ENCODE assay signal across 25 cellular contexts in genomic region chr18:79381811-79382311, GRCh38. TPM values are rescaled to one million over a fixed set of nuclear protein-coding genes. Genes with fewer than 3 reads are reported as not detected.
DNase-seq lines count a peak whose midpoint lies in the region; ATAC-seq, FAIRE-seq and TF ChIP-seq lines count a peak whose summit lies in the region.
"Had no signal": no experiment of that assay in that cellular context is flagged by ENCODE, and none has a peak within 500 bp of the region (broad histone marks: within the 10 kb centered on the region; RNA-seq: fewer than 3 reads in every experiment).

No MANE protein-coding gene starts in this region.

- no peaks in the 10 kb centered on the region for H3K9me3 Mint-ChIP-seq in osteocyte (ENCODE audit: unreplicated experiment)
- peaks cover 0 to 1% (median 0%) of the 10 kb centered on the region in 11 donors for H3K9me3 Mint-ChIP-seq in naive thymus-derived CD4-positive, alpha-beta T cell
- H3K9me3 Mint-ChIP-seq: CD4-positive, CD25-positive, alpha-beta regulatory T cell had no signal

- in situ Hi-C loops in K562 (cut with MboI): loop anchor here (5.0 kb wide), 2 partner anchors 145 to 260 kb away; no protein-coding TSS in a partner anchor

- H2AFZ ChIP-seq in K562 (ENCODE audit: low read depth, low read length): no peak overlapping the region
- H2AFZ ChIP-seq: PC-9 had no signal

- H3K27me3 ChIP-seq in K562 (ENCODE audit: control insufficient read depth in 2 of 2, insufficient read depth in 2 of 2, low read length in 2 of 2): no peaks in the 10 kb centered on the region; a peak in 1 of 5 replicates
- H3K27me3 ChIP-seq in naive thymus-derived CD4-positive, alpha-beta T cell (ENCODE audit: control insufficient read depth in 2 of 2, insufficient read depth in 2 of 2, low read length in 2 of 2): no peaks in the 10 kb centered on the region
- H3K27me3 ChIP-seq: BLaER1 had no signal

- H3K4me3 ChIP-seq in K562: no peak overlapping the region
- no peak overlapping the region for H3K4me3 ChIP-seq in naive thymus-derived CD4-positive, alpha-beta T cell (ENCODE audit: low read length)
- H3K4me3 ChIP-seq: BLaER1, GM12878, PC-9 had no signal

- no peaks in the 10 kb centered on the region for H3K79me2 ChIP-seq in K562 (ENCODE audit: control insufficient read depth, insufficient read depth, low read length)

- TF ChIP-seq EP300 in K562 (IDR thresholded peaks at IDR 0.05; ENCODE audit: low read length): no peak

- H3K9me3 ChIP-seq in K562 (replicated peaks; ENCODE audit: control insufficient read depth, insufficient read depth, low read depth, low read length): no peaks in the 10 kb centered on the region
- H3K9me3 ChIP-seq in naive thymus-derived CD4-positive, alpha-beta T cell (ENCODE audit: control insufficient read depth in 2 of 3, low read length in 3 of 3): no peaks in the 10 kb centered on the region
- H3K9me3 ChIP-seq: BLaER1 had no signal

- H4K20me1 ChIP-seq in K562 (replicated peaks; ENCODE audit: control insufficient read depth, insufficient read depth, low read length): no peaks in the 10 kb centered on the region; the same call in 1 of the 2 replicates

- no peak overlapping the region for H3K9ac ChIP-seq in K562 (ENCODE audit: insufficient read depth in 1 of 2, low read depth in 2 of 2, low read length in 2 of 2)
- H3K9ac ChIP-seq: BLaER1 had no signal

- no peak overlapping the region for H3K4me3 Mint-ChIP-seq in osteocyte (ENCODE audit: unreplicated experiment)
- H3K4me3 Mint-ChIP-seq in naive thymus-derived CD4-positive, alpha-beta T cell: no peak overlapping the region

- peaks cover 10% of the 10 kb centered on the region for H3K36me3 Mint-ChIP-seq in osteocyte (ENCODE audit: unreplicated experiment)
- peaks cover 0 to 9% (median 1%) of the 10 kb centered on the region in 5 donors for H3K36me3 Mint-ChIP-seq in naive thymus-derived CD4-positive, alpha-beta T cell

- no peak for TF ChIP-seq POLR2A in K562 (conservative IDR thresholded peaks at IDR 0.05)

- CTCF ChIA-PET in K562 (lab: Yijun Ruan, JAX; ENCODE audit: low intra/inter-chr PET ratio): interaction anchor here (1.5 to 2.7 kb wide), 4 partner anchors 146 to 263 kb away, joined by 3 to 24 read pairs (median 6); no protein-coding TSS in a partner anchor
- CTCF ChIA-PET in naive thymus-derived CD4-positive, alpha-beta T cell (lab: Charles Lee): interaction anchor here (1.0 to 5.6 kb wide), 8 partner anchors 8 to 263 kb away, joined by 3 to 60 read pairs (median 10); no protein-coding TSS in a partner anchor

- POLR2A ChIA-PET in K562 (lab: Yijun Ruan, JAX): interaction anchor here (1.4 kb wide), 1 partner anchor 9 kb away, joined by 4 read pairs; no protein-coding TSS in a partner anchor
- POLR2A ChIA-PET in naive thymus-derived CD4-positive, alpha-beta T cell (lab: Charles Lee): no interaction called here

- no peaks in the 10 kb centered on the region for H3K27me3 Mint-ChIP-seq in osteocyte (ENCODE audit: unreplicated experiment)
- H3K27me3 Mint-ChIP-seq in naive thymus-derived CD4-positive, alpha-beta T cell: no peaks in the 10 kb centered on the region

- 18% methylated on average over 12 of the region's 16 CpGs for WGBS in K562 (ENCODE audit: insufficient coverage, low coverage, missing lambda C conversion rate)

- no peaks in the 10 kb centered on the region for H3K9me1 ChIP-seq in K562 (ENCODE audit: control insufficient read depth, insufficient read depth, low read length)

- DNase-seq in Right ventricle myocardium inferior (ENCODE audit: missing footprints) (peak; percentile 13), Right ventricle myocardium superior (no peak), K562 (ENCODE audit: extremely low read depth in 1 of 4, low spot score in 3 of 4) (no peak), osteocyte (ENCODE audit: extremely low spot score, unreplicated experiment) (peak; percentile 72), DMS114 treated with DMSO at 0.1 percent for 48 hours (lab: John Stamatoyannopoulos, UW; ENCODE audit: unreplicated experiment) (no peak), D721Med (ENCODE audit: insufficient read length, low spot score) (no peak)
- no peak for DNase-seq in naive thymus-derived CD4-positive, alpha-beta T cell
- DNase-seq: CD4-positive, CD25-positive, alpha-beta regulatory T cell; GOT3; Karpas-422; NCI-H1092; NCI-H1436; NCI-H187 treated with DMSO at 0.1 percent for 48 hours; NCI-H2171 treated with DMSO at 0.1 percent for 48 hours; NCI-H345; NCI-H524; NCI-H748 treated with DMSO at 0.1 percent for 48 hours; PC-9; SHP77 had no signal

- H3K36me3 ChIP-seq in K562 (ENCODE audit: control insufficient read depth, insufficient read depth, low read length): no peaks in the 10 kb centered on the region
- peaks cover 0 to 20% (median 0%) of the 10 kb centered on the region in 3 experiments for H3K36me3 ChIP-seq in naive thymus-derived CD4-positive, alpha-beta T cell (ENCODE audit: control insufficient read depth in 2 of 3, insufficient read depth in 3 of 3, low read length in 3 of 3)

- TF ChIP-seq CTCF in K562 (IDR thresholded peaks at IDR 0.05 in 2 of 3, conservative IDR thresholded peaks at IDR 0.05 in 1 of 3; ENCODE audit: insufficient read depth in 2 of 3, low read depth in 1 of 3, low read length in 3 of 3): no peak
- no peak for TF ChIP-seq CTCF in osteocyte (IDR thresholded peaks at IDR 0.05)
- no peak for TF ChIP-seq CTCF in D721Med (IDR thresholded peaks at IDR 0.05; ENCODE audit: insufficient read depth, missing control alignments)

- intact Hi-C loops in Right ventricle myocardium inferior (cut with DNase I): loop anchor here (1.0 kb wide), 1 partner anchor 262 kb away; no protein-coding TSS in a partner anchor
- intact Hi-C loops in Right ventricle myocardium superior (cut with DNase I): loop anchor here (2.0 kb wide), 2 partner anchors 147 to 263 kb away; no protein-coding TSS in a partner anchor
- intact Hi-C loops in K562 (cut with micrococcal nuclease): loop anchor here (1.0 kb wide), 1 partner anchor 146 kb away; no protein-coding TSS in a partner anchor
- intact Hi-C loops in naive thymus-derived CD4-positive, alpha-beta T cell (cut with micrococcal nuclease): loop anchor here in 1 of 2 donors (1.0 kb wide), 1 partner anchor 12 kb away; no protein-coding TSS in a partner anchor

- H3K4me2 ChIP-seq in K562 (ENCODE audit: insufficient read depth, low read length): no peak overlapping the region
- H3K4me2 ChIP-seq: BLaER1, PC-9 had no signal

- peaks cover 7% of the 10 kb centered on the region for H3K4me1 Mint-ChIP-seq in osteocyte (ENCODE audit: unreplicated experiment)
- peaks cover 4 to 12% (median 9%) of the 10 kb centered on the region in 7 donors for H3K4me1 Mint-ChIP-seq in naive thymus-derived CD4-positive, alpha-beta T cell

- no peak overlapping the region for H3K27ac ChIP-seq in K562 (ENCODE audit: extremely low read depth, low read depth, low read length)
- H3K27ac ChIP-seq in naive thymus-derived CD4-positive, alpha-beta T cell (ENCODE audit: low read depth, low read length): no peak overlapping the region
- H3K27ac ChIP-seq: BLaER1, PC-9 had no signal

- BruUV-seq in K562 (replicated peaks; lab: Mats Ljungman, UMichigan): no TSS peak

- FAIRE-seq in K562 (lab: Jason Lieb, UNC): no peak
- FAIRE-seq in D721Med (lab: Jason Lieb, UNC): no peak
- FAIRE-seq: A204.1, G401.6, GM12878 had no signal

- no peak for TF ChIP-seq RAD21 in K562 (CRISPR knock-in tag; conservative IDR thresholded peaks at IDR 0.05 in 1 of 2, IDR thresholded peaks at IDR 0.05 in 1 of 2)

- no peak for ATAC-seq in Right ventricle myocardium inferior
- no peak for ATAC-seq in Right ventricle myocardium superior (ENCODE audit: poor library complexity)
- ATAC-seq in K562: no peak
- ATAC-seq in naive thymus-derived CD4-positive, alpha-beta T cell: no peak
- ATAC-seq: GM12878, HCT116 had no signal

- peaks cover 0 to 16% of the 10 kb centered on the region in 2 experiments; a peak in 2 of 5 replicates for H3K4me1 ChIP-seq in K562 (replicated peaks in 1 of 2; ENCODE audit: control insufficient read depth in 2 of 2, insufficient read depth in 2 of 2, low read length in 2 of 2)
- peaks cover 6 to 7% of the 10 kb centered on the region in 2 donors for H3K4me1 ChIP-seq in naive thymus-derived CD4-positive, alpha-beta T cell (ENCODE audit: control insufficient read depth in 2 of 2, insufficient read depth in 2 of 2, low read length in 2 of 2)

- no peak overlapping the region for H3K27ac Mint-ChIP-seq in osteocyte (ENCODE audit: unreplicated experiment)
- H3K27ac Mint-ChIP-seq in naive thymus-derived CD4-positive, alpha-beta T cell: peak overlapping the region in 1 of 9 donors; percentile 28
- H3K27ac Mint-ChIP-seq: CD4-positive, CD25-positive, alpha-beta regulatory T cell had no signal

TF ChIP-seq in K562, 482 proteins besides CTCF, POLR2A, EP300 and RAD21:
- TF ChIP-seq POU5F1 (IDR thresholded peaks at IDR 0.05; ENCODE audit: borderline replicate concordance, low read depth, low read length, partially characterized antibody) (no peak), POLR2G (IDR thresholded peaks at IDR 0.05; ENCODE audit: low read depth, low read length) (0 out of 2 replicates have a peak, but pooled peaks have one; percentile 14)

RNA-seq across cellular contexts. Expression of gene NFATC1, which starts 13.9 kb away (rescaled TPM):
- 18.5 TPM for total RNA-seq in Right ventricle myocardium inferior
- 19.8 TPM for total RNA-seq in Right ventricle myocardium superior
- 22.7 and 26.3 TPM in 2 replicates for total RNA-seq in K562 (2011; cell fraction: chromatin; rRNA removed; ENCODE audit: low replicate concordance)
- 11.4 and 14.5 TPM in 2 replicates for total RNA-seq in K562 (2011; cell fraction: nucleolus; rRNA removed)
- 10.2 and 10.4 TPM in 2 replicates for total RNA-seq in K562 (2011; cell fraction: nucleoplasm; rRNA removed)
- 2.5 and 5.3 TPM in 2 replicates for total RNA-seq in K562 (2014; rRNA removed)
- 2.1 and 2.3 TPM in 2 replicates for total RNA-seq in K562 (2014; rRNA removed; fragmentation: Illumina TruSeq; extraction: Trizol)
- 2.2 and 2.8 TPM in 2 replicates for total RNA-seq in K562 (2015; rRNA removed; fragmentation: Illumina TruSeq; extraction: Trizol)
- 13.7 and 16.4 TPM in 2 replicates for total RNA-seq in K562 (2021)
- 1.9 and 2.4 TPM in 2 replicates for polyA plus RNA-seq in K562 (2011; rRNA removed)
- polyA plus RNA-seq in K562 (2011; cell fraction: cytosol; rRNA removed): 2.8 and 3.7 TPM in 2 replicates
- 6.6 and 10.1 TPM in 2 replicates for polyA plus RNA-seq in K562 (2011; cell fraction: nucleus; rRNA removed)
- polyA plus RNA-seq in K562 (2012): 8.3 and 8.6 TPM in 2 replicates
- polyA plus RNA-seq in K562 (2014; fragmentation: Illumina TruSeq; extraction: Trizol): 6.1 and 9.6 TPM in 2 replicates
- polyA plus RNA-seq in K562 (2014; fragmentation: Nextera tagmentation; extraction: Ambion mirVana): 1 to 10 TPM; 1.1 to 1.2 TPM
- 2.6 and 6.3 TPM in 2 replicates for polyA plus RNA-seq in K562 (2014; rRNA removed)
- polyA minus RNA-seq in K562 (2011; rRNA and poly(A)+ RNA removed): 2.5 and 4.0 TPM in 2 replicates
- polyA minus RNA-seq in K562 (2011; cell fraction: cytosol; rRNA and poly(A)+ RNA removed): 7.3 and 13.0 TPM in 2 replicates
- polyA minus RNA-seq in K562 (2011; cell fraction: nucleus; rRNA and poly(A)+ RNA removed): 6.7 and 6.9 TPM in 2 replicates
- 5.9 and 8.1 TPM in 2 replicates for total RNA-seq in osteocyte
- 10 to 100 TPM; 44.3 to 87.2 (median 53.8) TPM for total RNA-seq in naive thymus-derived CD4-positive, alpha-beta T cell
- 10 to 100 TPM; 27.1 to 49.9 TPM for polyA plus RNA-seq in naive thymus-derived CD4-positive, alpha-beta T cell
- total RNA-seq: RPMI7951 had no signal

Comparison
In these comparisons a context has a peak if more than half of its experiments do, and no peak if none do; other contexts are left out.
1. DNase-seq: peak in Right ventricle myocardium inferior (single experiment) and osteocyte (single experiment); none in Right ventricle myocardium superior (single experiment), K562 (0 of 4), naive thymus-derived CD4-positive, alpha-beta T cell (0 of 9), DMS114 treated with DMSO at 0.1 percent for 48 hours (single experiment) and D721Med (single experiment).